ENCODE assay signal across 8 cellular contexts in the genomic region with DNA sequence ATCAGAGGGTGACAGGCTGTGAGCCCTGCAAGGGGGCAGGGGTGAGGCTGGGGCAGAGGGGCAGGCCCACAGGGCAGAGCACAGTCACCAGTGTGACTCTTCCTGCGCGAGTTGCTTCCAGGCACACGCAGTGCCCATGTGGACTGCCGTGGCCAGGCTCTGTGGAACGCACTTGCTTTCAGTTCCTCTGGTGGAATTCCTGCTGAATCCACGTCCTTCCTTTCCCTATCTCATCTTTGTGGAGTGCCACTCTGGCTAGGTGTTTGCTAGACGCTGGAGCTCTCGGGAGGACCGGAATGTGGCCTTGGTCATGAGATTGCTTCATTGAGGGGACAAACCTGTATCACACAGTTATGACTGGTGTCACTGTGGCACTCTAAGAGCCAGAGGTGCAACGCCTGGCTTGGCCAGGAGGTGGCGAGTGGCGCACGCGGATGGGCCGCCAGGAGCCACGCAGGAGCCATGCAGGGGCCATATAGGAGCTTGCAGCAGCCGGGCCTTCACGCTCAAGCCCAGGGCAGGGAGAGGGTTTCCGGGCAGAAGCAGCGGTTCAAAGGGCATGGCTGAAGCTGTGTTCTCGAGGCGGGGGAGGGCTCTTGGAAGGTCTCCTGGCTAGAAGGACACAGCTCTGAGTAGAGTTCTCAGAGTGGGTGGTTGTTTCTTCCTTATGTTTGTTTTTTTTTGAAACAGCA. TPM values are rescaled to one million over a fixed set of nuclear protein-coding genes. Genes with fewer than 3 reads are reported as not detected.
DNase-seq lines count a peak whose midpoint lies in the region; ATAC-seq and TF ChIP-seq lines count a peak whose summit lies in the region.

No MANE protein-coding gene starts in this region.

- H3K4me3 ChIP-seq in LNCaP clone FGC (ENCODE audit: low read depth, low read length), result no peak overlapping the region
- no peak overlapping the region for H3K4me3 ChIP-seq in adipocyte (ENCODE audit: low read length)
- no peak overlapping the region for H3K4me3 ChIP-seq in heart right ventricle

- ATAC-seq in heart right ventricle, result peak; percentile 49 to 86 (median 84)
- no peak for ATAC-seq in HG03442 (IDR thresholded peaks at IDR 0.05; ENCODE audit: unreplicated experiment)
- ATAC-seq in HG02938 (IDR thresholded peaks at IDR 0.05; ENCODE audit: unreplicated experiment), result no peak

- H3K27me3 ChIP-seq in adipocyte (replicated peaks; ENCODE audit: control insufficient read depth, insufficient read depth, low read length) (no peaks in the 10 kb centered on the region), heart right ventricle (no peaks in the 10 kb centered on the region)

- intact Hi-C loops in heart right ventricle (cut with DNase I), result loop anchor here in 7 of 10 donors (2.0 to 10.0 kb wide), 5 partner anchors 40 to 1696 kb away; no protein-coding TSS in a partner anchor

- DNase-seq in GDM1 (lab: John Stamatoyannopoulos, UW) (peak; percentile 30), LNCaP clone FGC (ENCODE audit: low read depth) (no peak), T-helper 1 cell (peak; percentile 39 to 70 (median 53)), adipocyte (ENCODE audit: low read depth) (peak; percentile 84), heart right ventricle (peak; percentile 56 to 77), putamen (ENCODE audit: low spot score) (peak; percentile 64)

- no peaks in the 10 kb centered on the region for H3K9me3 ChIP-seq in adipocyte (ENCODE audit: control insufficient read depth, low read length)
- no peaks in the 10 kb centered on the region for H3K9me3 ChIP-seq in heart right ventricle

- peaks cover 41% of the 10 kb centered on the region for H3K36me3 ChIP-seq in adipocyte (ENCODE audit: control insufficient read depth, insufficient read depth, low read length, severe bottlenecking)
- H3K36me3 ChIP-seq in heart right ventricle, result peaks cover 0 to 83% (median 29%) of the 10 kb centered on the region in 9 donors

- peak overlapping the region; percentile 25 for H3K9ac ChIP-seq in adipocyte (ENCODE audit: low read length)

- 28 to 35% methylated on average over 22 of the region's 22 CpGs for WGBS in heart right ventricle, 2 donors

- TF ChIP-seq CTCF in LNCaP clone FGC (IDR thresholded peaks at IDR 0.05; ENCODE audit: control insufficient read depth, extremely low read depth, insufficient read depth), result peak; percentile 91
- TF ChIP-seq CTCF in heart right ventricle (IDR thresholded peaks at IDR 0.05), result peak; percentile 75 to 94 (median 93)

- H3K4me1 ChIP-seq in adipocyte (ENCODE audit: control insufficient read depth, insufficient read depth, low read length) (peaks cover 8% of the 10 kb centered on the region), heart right ventricle (peaks cover 0 to 20% (median 11%) of the 10 kb centered on the region in 9 donors)

- no peak overlapping the region for H3K27ac ChIP-seq in heart right ventricle

RNA-seq across cellular contexts. Expression of a gene that starts 36.1 kb away (rescaled TPM):
- 10 to 100 TPM; 14.6 to 27.9 (median 18.0) TPM for total RNA-seq in heart right ventricle
- 10 to 100 TPM in 1 of 2 donors, 1 to 10 TPM in 1; 7.2 to 13.2 TPM for polyA plus RNA-seq in heart right ventricle

Comparison
In these comparisons a context has a peak if more than half of its experiments do, and no peak if none do; other contexts are left out.
1. ATAC-seq: peak in heart right ventricle (8 of 8); none in HG03442 (single experiment) and HG02938 (single experiment).